21 cellular contexts compared by ENCODE assay signal in the genomic region with DNA sequence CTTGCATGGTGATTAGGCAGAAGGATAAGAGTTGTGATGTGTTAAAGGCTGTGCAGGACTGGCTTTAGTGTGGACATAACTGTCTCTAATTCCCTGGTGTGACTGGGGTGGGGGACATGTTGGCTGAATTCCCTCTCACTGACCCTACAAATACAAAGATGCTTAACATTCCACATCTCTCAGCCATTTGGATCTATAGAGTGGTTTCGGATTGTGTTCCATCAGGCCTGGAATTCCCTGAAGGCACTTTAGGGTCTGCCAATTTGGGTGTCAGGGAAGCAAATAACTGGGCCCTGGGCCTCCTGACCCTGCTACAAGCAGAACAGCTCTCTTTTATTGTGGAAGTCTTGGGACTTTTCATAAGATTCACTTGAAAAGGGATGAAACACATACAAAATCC.
"Had no signal": no experiment of that assay in that cellular context is flagged by ENCODE, and none has a peak within 500 bp of the region (broad histone marks: within the 10 kb centered on the region; RNA-seq: fewer than 3 reads in every experiment).

No MANE protein-coding gene starts in this region.

- H3K27me3 ChIP-seq: breast epithelium had no signal

- H3K4me3 ChIP-seq: breast epithelium, PC-9 had no signal

- H3K4me3 Mint-ChIP-seq: activated CD8-positive, alpha-beta T cell treated with anti-CD3 and anti-CD28 coated beads, Interleukin-2, amount 10 ng/mL, durations not matched to agents 7 days and 5 days; activated naive CD4-positive, alpha-beta T cell treated with anti-CD3 and anti-CD28 coated beads, Interleukin-2, amount 50 U/mL, for 24 hours; T-helper 1 cell treated with Interleukin-12 subunit alpha and Interleukin-12 subunit beta and Interleukin-4 antibody, amounts not matched to agents 30 μg/mL and 1 μg/mL, for 36 hours had no signal

- H3K9me3 ChIP-seq: breast epithelium had no signal

- H3K9me3 Mint-ChIP-seq: activated naive CD4-positive, alpha-beta T cell treated with anti-CD3 and anti-CD28 coated beads, Interleukin-2, amount 50 U/mL, for 24 hours; T-helper 1 cell treated with Interleukin-12 subunit alpha and Interleukin-12 subunit beta and Interleukin-4 antibody, amounts not matched to agents 30 μg/mL and 1 μg/mL, for 36 hours had no signal

- H3K4me1 ChIP-seq: breast epithelium had no signal

- H3K4me1 Mint-ChIP-seq: activated naive CD4-positive, alpha-beta T cell treated with anti-CD3 and anti-CD28 coated beads, Interleukin-2, amount 50 U/mL, for 24 hours had no signal

- H3K36me3 Mint-ChIP-seq: activated naive CD4-positive, alpha-beta T cell treated with anti-CD3 and anti-CD28 coated beads, Interleukin-2, amount 50 U/mL, for 24 hours had no signal

- H3K4me2 ChIP-seq: PC-9 had no signal

- H2AFZ ChIP-seq: PC-9 had no signal

- H3K36me3 ChIP-seq: breast epithelium had no signal

- H3K27ac Mint-ChIP-seq: activated CD8-positive, alpha-beta T cell treated with anti-CD3 and anti-CD28 coated beads, Interleukin-2, amount 10 ng/mL, durations not matched to agents 7 days and 5 days; activated naive CD4-positive, alpha-beta T cell treated with anti-CD3 and anti-CD28 coated beads, Interleukin-2, amount 50 U/mL, for 24 hours; T-helper 1 cell treated with Interleukin-12 subunit alpha and Interleukin-12 subunit beta and Interleukin-4 antibody, amounts not matched to agents 30 μg/mL and 1 μg/mL, for 36 hours had no signal

- DNase-seq: activated CD4-positive, alpha-beta T cell treated with anti-CD3 and anti-CD28 coated beads for 48 hours; activated CD4-positive, alpha-beta T cell treated with anti-CD3 and anti-CD28 coated beads, Interleukin-2, amount 50 U/mL, for 4 hours; activated CD4-positive, CD25-positive, alpha-beta regulatory T cell treated with anti-CD3 and anti-CD28 coated beads, Interleukin-2, amount 50 U/mL, for 72 hours; activated CD8-positive, alpha-beta memory T cell treated with anti-CD3 and anti-CD28 coated beads, Interleukin-2, amount 50 U/mL, for 48 hours; activated CD8-positive, alpha-beta T cell treated with anti-CD3 and anti-CD28 coated beads, Interleukin-2, amount 10 ng/mL, durations not matched to agents 7 days and 5 days; activated naive CD4-positive, alpha-beta T cell; activated T-cell treated with anti-CD3 and anti-CD28 coated beads, Interleukin-2, amount 50 U/mL, for 1 hour; aorta; Kasumi-1; KBM-7; NCI-H1048; NCI-H146; NCI-H187 treated with DMSO at 0.1 percent for 48 hours; NCI-H2081 treated with DMSO at 0.1 percent for 48 hours; NCI-H446; NCI-H524; PC-9; SHP77 treated with DMSO at 0.1 percent for 48 hours had no signal

- H3K27ac ChIP-seq: breast epithelium, PC-9 had no signal
